ENCODE assay signal across 8 cellular contexts in the genomic region with DNA sequence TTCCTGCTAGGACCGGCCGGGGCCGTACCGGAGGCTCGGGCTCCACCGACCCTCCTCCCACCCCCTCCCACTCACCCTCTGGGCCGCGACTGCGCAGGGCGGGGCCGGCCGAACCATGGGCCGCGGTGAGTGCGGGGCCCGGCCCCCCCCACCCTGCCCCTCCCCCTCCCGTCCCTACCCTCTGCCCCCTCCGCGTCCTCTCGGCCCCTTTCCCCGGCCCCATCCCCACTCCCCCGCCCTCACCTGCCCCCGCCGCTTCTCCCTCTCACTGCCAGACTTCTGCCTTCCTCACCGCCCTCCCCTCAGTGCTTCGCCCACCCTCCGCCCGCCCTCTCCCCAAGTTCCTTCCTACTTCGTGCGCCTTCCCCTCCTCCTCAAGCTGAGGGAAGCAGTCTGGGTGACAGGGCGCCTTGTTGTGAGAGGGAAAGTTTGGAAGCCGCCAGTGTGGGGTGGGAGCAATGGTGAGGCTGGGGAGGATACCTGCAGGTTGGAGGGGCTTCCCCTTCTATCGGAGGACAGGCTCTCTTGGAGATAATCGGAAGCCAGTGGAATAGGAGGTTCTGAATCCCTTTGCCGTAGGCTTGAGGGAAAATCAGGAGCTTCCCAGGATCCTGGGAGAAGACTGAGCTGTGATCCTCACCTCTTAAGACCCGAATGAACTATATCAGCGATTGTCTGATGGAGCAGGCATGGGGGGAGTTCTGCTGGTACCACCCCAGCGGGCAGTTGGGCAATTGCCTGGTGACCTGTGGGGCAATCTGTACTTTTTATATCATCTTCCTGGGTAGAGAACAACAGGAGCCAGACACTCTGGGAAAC. TPM values are rescaled to one million over a fixed set of nuclear protein-coding genes. Genes with fewer than 3 reads are reported as not detected.
DNase-seq lines count a peak whose midpoint lies in the region; ATAC-seq and TF ChIP-seq lines count a peak whose summit lies in the region.

No MANE protein-coding gene starts in this region.

- intact Hi-C loops in breast epithelium (cut with DNase I; ENCODE audit: low total_unique reads) = loop anchor here (5.0 kb wide), 1 partner anchor 436 kb away; the partner anchor contains the start of gene NAB2

- H3K9ac ChIP-seq in SU-DHL-6 (ENCODE audit: low read length) (peak overlapping the region; percentile 83), smooth muscle cell (ENCODE audit: low read depth) (peak overlapping the region; percentile 81)

- no peak for TF ChIP-seq CTCF in AG09309 (IDR thresholded peaks at IDR 0.05; ENCODE audit: control insufficient read depth, insufficient read depth, low read depth, low read length, missing control alignments)
- TF ChIP-seq CTCF in SU-DHL-6 (IDR thresholded peaks at IDR 0.05; ENCODE audit: insufficient read depth, low read length, poor library complexity, severe bottlenecking) = no peak
- TF ChIP-seq CTCF in breast epithelium (IDR thresholded peaks at IDR 0.05) = no peak
- no peak for TF ChIP-seq CTCF in smooth muscle cell (IDR thresholded peaks at IDR 0.05; ENCODE audit: borderline replicate concordance, insufficient read depth, poor library complexity, severe bottlenecking)

- H3K9me2 ChIP-seq in SU-DHL-6 (replicated peaks; ENCODE audit: insufficient read depth, low read length) = no peaks in the 10 kb centered on the region

- WGBS in smooth muscle cell (ENCODE audit: low lambda C conversion rate) = 2% methylated on average over 15 of the region's 38 CpGs

- H3K27me3 ChIP-seq in SU-DHL-6 (ENCODE audit: low read length) (no peaks in the 10 kb centered on the region), breast epithelium (no peaks in the 10 kb centered on the region), smooth muscle cell (ENCODE audit: low read depth) (no peaks in the 10 kb centered on the region)

- H3K4me1 ChIP-seq in breast epithelium = peaks cover 13 to 39% of the 10 kb centered on the region in 2 donors
- peaks cover 34% of the 10 kb centered on the region for H3K4me1 ChIP-seq in smooth muscle cell (ENCODE audit: low read depth)

- H3K9me3 ChIP-seq in SU-DHL-6 (ENCODE audit: insufficient read depth, low read length) = no peaks in the 10 kb centered on the region
- H3K9me3 ChIP-seq in breast epithelium = no peaks in the 10 kb centered on the region
- no peaks in the 10 kb centered on the region for H3K9me3 ChIP-seq in smooth muscle cell (replicated peaks; ENCODE audit: low read depth)

- peaks cover 29% of the 10 kb centered on the region for H3F3A ChIP-seq in SU-DHL-6 (ENCODE audit: insufficient read depth)
- H3F3A ChIP-seq in smooth muscle cell (ENCODE audit: low read depth) = peaks cover 39% of the 10 kb centered on the region

- H3K79me2 ChIP-seq in SU-DHL-6 (ENCODE audit: insufficient read depth, low read length) (peaks cover 33% of the 10 kb centered on the region), smooth muscle cell (ENCODE audit: low read depth) (peaks cover 46% of the 10 kb centered on the region)

- H2AFZ ChIP-seq in SU-DHL-6 (ENCODE audit: low read depth, low read length, severe bottlenecking) (no peak overlapping the region), smooth muscle cell (ENCODE audit: low read depth) (no peak overlapping the region)

- H3K4me2 ChIP-seq in SU-DHL-6 (ENCODE audit: low read depth, low read length, poor library complexity, severe bottlenecking) (peak overlapping the region; percentile 90), smooth muscle cell (peak overlapping the region; percentile 92)

- H3K4me3 ChIP-seq in AG09309 (ENCODE audit: control insufficient read depth, low read depth, low read length) (peak overlapping the region; percentile 94), SU-DHL-6 (ENCODE audit: insufficient read depth, low read length, poor library complexity, severe bottlenecking) (peak overlapping the region; percentile 81), breast epithelium (peak overlapping the region; percentile 81 to 93 (median 84)), smooth muscle cell (peak overlapping the region; percentile 97)

- no peaks in the 10 kb centered on the region for H3K36me3 ChIP-seq in SU-DHL-6 (ENCODE audit: low read length)
- no peaks in the 10 kb centered on the region for H3K36me3 ChIP-seq in breast epithelium
- no peaks in the 10 kb centered on the region for H3K36me3 ChIP-seq in smooth muscle cell (ENCODE audit: low read depth)

- TF ChIP-seq POLR2A in breast epithelium (IDR thresholded peaks at IDR 0.05) = no peak

- DNase-seq in AG09309 (ENCODE audit: low read depth) = no peak
- peak; percentile 49 for DNase-seq in HT-29 (ENCODE audit: low spot score)
- DNase-seq in breast epithelium (ENCODE audit: low spot score in 2 of 2) = peak in 1 of 2 donors; percentile 43
- peak; percentile 52 for DNase-seq in iris pigment epithelial cell (ENCODE audit: low read depth)
- peak; percentile 64 for DNase-seq in smooth muscle cell (lab: John Stamatoyannopoulos, UW; ENCODE audit: unreplicated experiment)
- DNase-seq in NCI-H2196 treated with DMSO at 0.1 percent for 48 hours (lab: John Stamatoyannopoulos, UW; ENCODE audit: unreplicated experiment) = no peak

- no peak for ATAC-seq in GM19023 (IDR thresholded peaks at IDR 0.05; ENCODE audit: unreplicated experiment)

- peak overlapping the region; percentile 98 for H3K27ac ChIP-seq in SU-DHL-6 (ENCODE audit: low read depth, low read length)
- peak overlapping the region; percentile 99 to 100 for H3K27ac ChIP-seq in breast epithelium
- peak overlapping the region; percentile 97 for H3K27ac ChIP-seq in smooth muscle cell (ENCODE audit: low read depth)

- H4K20me1 ChIP-seq in SU-DHL-6 (ENCODE audit: low read depth, low read length) = no peaks in the 10 kb centered on the region; the same call in 1 of the 2 replicates
- peaks cover 51% of the 10 kb centered on the region for H4K20me1 ChIP-seq in smooth muscle cell (ENCODE audit: low read depth)

RNA-seq across cellular contexts. Expression of gene MBD6, which starts 0.5 kb away (rescaled TPM):
- total RNA-seq in HT-29 (2014; rRNA removed; shearing (Covaris generic)) = 18.0 and 23.0 TPM in 2 replicates
- total RNA-seq in breast epithelium = 10 to 100 TPM; 12.6 to 26.1 (median 19.7) TPM
- total RNA-seq in smooth muscle cell = 3.7 and 9.1 TPM in 2 replicates
- 11.7 and 18.4 TPM in 2 replicates for polyA plus RNA-seq in smooth muscle cell

RNA-seq across cellular contexts. Expression of gene DDIT3, which starts 2.8 kb away (rescaled TPM):
- 26.9 and 39.0 TPM in 2 replicates for total RNA-seq in HT-29 (2014; rRNA removed; shearing (Covaris generic))
- 10 to 100 TPM; 39.0 to 58.4 (median 51.2) TPM for total RNA-seq in breast epithelium
- total RNA-seq in smooth muscle cell = 25.8 and 28.4 TPM in 2 replicates
- polyA plus RNA-seq in smooth muscle cell = 27.8 and 43.5 TPM in 2 replicates

RNA-seq across cellular contexts. Expression of gene DCTN2, which starts 23.9 kb away (rescaled TPM):
- total RNA-seq in HT-29 (2014; rRNA removed; shearing (Covaris generic)) = 58.6 and 62.3 TPM in 2 replicates
- 100 to 1,000 TPM; 108 to 138 (median 131) TPM for total RNA-seq in breast epithelium
- 88.0 and 107 TPM in 2 replicates for total RNA-seq in smooth muscle cell
- polyA plus RNA-seq in smooth muscle cell = 119 and 127 TPM in 2 replicates

RNA-seq across cellular contexts. Expression of gene KIF5A, which starts 26.7 kb away (rescaled TPM):
- not detected in 2 replicates for total RNA-seq in HT-29 (2014; rRNA removed; shearing (Covaris generic))
- total RNA-seq in breast epithelium = 1 to 10 TPM in 1 of 3 donors, under 1 TPM in 1, not detected in 1; 0.98 to 1.2 TPM
- 2.2 and 2.8 TPM in 2 replicates for total RNA-seq in smooth muscle cell
- polyA plus RNA-seq in smooth muscle cell = 0.34 and 0.53 TPM in 2 replicates

RNA-seq across cellular contexts. Expression of gene MARS1, which starts 35.2 kb away (rescaled TPM):
- 174 and 202 TPM in 2 replicates for total RNA-seq in HT-29 (2014; rRNA removed; shearing (Covaris generic))
- total RNA-seq in breast epithelium (10 to 100 TPM; 39.2 to 65.9 (median 60.2) TPM), smooth muscle cell (192 and 629 TPM in 2 replicates)
- 186 and 187 TPM in 2 replicates for polyA plus RNA-seq in smooth muscle cell

Comparison
In these comparisons a context has a peak if more than half of its experiments do, and no peak if none do; other contexts are left out.
1. DNase-seq: peak in HT-29 (single experiment), iris pigment epithelial cell (single experiment) and smooth muscle cell (single experiment); none in AG09309 (single experiment) and NCI-H2196 treated with DMSO at 0.1 percent for 48 hours (single experiment).
2. Peak in every context shown above with its lines, with median percentiles within 50 percentile points of each other: H3K4me3 ChIP-seq and H3K27ac ChIP-seq.